Comparison of ENCODE assay signal across 9 cellular contexts in genomic region chr15:59501531-59502113, GRCh38.
DNase-seq lines count a peak whose midpoint lies in the region; ATAC-seq, FAIRE-seq and TF ChIP-seq lines count a peak whose summit lies in the region.
"Had no signal": no experiment of that assay in that cellular context is flagged by ENCODE, and none has a peak within 500 bp of the region (broad histone marks: within the 10 kb centered on the region; RNA-seq: fewer than 3 reads in every experiment).

No MANE protein-coding gene starts in this region.

- no peaks in the 10 kb centered on the region for H3K79me2 ChIP-seq in smooth muscle cell (ENCODE audit: low read depth)

- no peak overlapping the region for H3K4me3 Mint-ChIP-seq in CD8-positive, alpha-beta memory T cell
- H3K4me3 Mint-ChIP-seq: activated naive CD8-positive, alpha-beta T cell had no signal

- H3K27me3 ChIP-seq in smooth muscle cell (ENCODE audit: low read depth), result no peaks in the 10 kb centered on the region
- H3K27me3 ChIP-seq in CD8-positive, alpha-beta memory T cell (ENCODE audit: insufficient read depth, low read length, poor library complexity, severe bottlenecking), result no peaks in the 10 kb centered on the region

- no peak overlapping the region for H2AFZ ChIP-seq in smooth muscle cell (ENCODE audit: low read depth)

- no peaks in the 10 kb centered on the region for H4K20me1 ChIP-seq in smooth muscle cell (ENCODE audit: low read depth)

- no peaks in the 10 kb centered on the region for H3K9me3 ChIP-seq in smooth muscle cell (replicated peaks; ENCODE audit: low read depth)
- no peaks in the 10 kb centered on the region for H3K9me3 ChIP-seq in CD8-positive, alpha-beta memory T cell (ENCODE audit: low read length)

- no peaks in the 10 kb centered on the region for H3K36me3 Mint-ChIP-seq in CD8-positive, alpha-beta memory T cell
- H3K36me3 Mint-ChIP-seq: activated naive CD8-positive, alpha-beta T cell had no signal

- H3K4me1 Mint-ChIP-seq in CD8-positive, alpha-beta memory T cell, result no peaks in the 10 kb centered on the region

- no peak for FAIRE-seq in HTR-8/SVneo (lab: Jason Lieb, UNC)

- no peak overlapping the region for H3K27ac ChIP-seq in smooth muscle cell (ENCODE audit: low read depth)
- no peak overlapping the region for H3K27ac ChIP-seq in CD8-positive, alpha-beta memory T cell (ENCODE audit: low read depth, low read length)

- H3K27me3 Mint-ChIP-seq in CD8-positive, alpha-beta memory T cell, result peaks cover 0 to 13% of the 10 kb centered on the region in 2 donors
- H3K27me3 Mint-ChIP-seq: activated naive CD8-positive, alpha-beta T cell had no signal

- peak; percentile 1 for DNase-seq in NCI-H2029 treated with DMSO at 0.1 percent for 48 hours (lab: John Stamatoyannopoulos, UW)
- DNase-seq in NCI-H2029 (lab: John Stamatoyannopoulos, UW), result no peak
- DNase-seq in HTR-8/SVneo (ENCODE audit: insufficient read length, low spot score), result peak; percentile 49
- peak; percentile 51 for DNase-seq in SKM-1 treated with dmso at 0.1 percent for 144 hours (lab: John Stamatoyannopoulos, UW; ENCODE audit: unreplicated experiment)
- DNase-seq in foreskin fibroblast, result peak; percentile 16 to 57
- DNase-seq in smooth muscle cell (lab: John Stamatoyannopoulos, UW; ENCODE audit: unreplicated experiment), result no peak
- no peak for DNase-seq in CD8-positive, alpha-beta memory T cell

- H3F3A ChIP-seq in smooth muscle cell (ENCODE audit: low read depth), result no peaks in the 10 kb centered on the region

- H3K27ac Mint-ChIP-seq in CD8-positive, alpha-beta memory T cell, result peak overlapping the region in 1 of 8 donors; percentile 20
- H3K27ac Mint-ChIP-seq: activated naive CD8-positive, alpha-beta T cell had no signal

- no peak overlapping the region for H3K4me3 ChIP-seq in foreskin fibroblast (ENCODE audit: low read depth in 1 of 2, low read length in 2 of 2)
- no peak overlapping the region for H3K4me3 ChIP-seq in smooth muscle cell
- H3K4me3 ChIP-seq in CD8-positive, alpha-beta memory T cell (ENCODE audit: low read length), result no peak overlapping the region

- no peak for ATAC-seq in HG03460 (IDR thresholded peaks at IDR 0.05; ENCODE audit: unreplicated experiment)

- H3K36me3 ChIP-seq in smooth muscle cell (ENCODE audit: low read depth), result no peaks in the 10 kb centered on the region
- no peaks in the 10 kb centered on the region for H3K36me3 ChIP-seq in CD8-positive, alpha-beta memory T cell (ENCODE audit: insufficient read depth, low read length)

- H3K9me3 Mint-ChIP-seq in CD8-positive, alpha-beta memory T cell, result no peaks in the 10 kb centered on the region

- TF ChIP-seq CTCF in foreskin fibroblast (IDR thresholded peaks at IDR 0.05; ENCODE audit: low read depth, low read length), result peak; percentile 52
- TF ChIP-seq CTCF in smooth muscle cell (IDR thresholded peaks at IDR 0.05; ENCODE audit: borderline replicate concordance, insufficient read depth, poor library complexity, severe bottlenecking), result peak; percentile 52

- H3K9ac ChIP-seq in smooth muscle cell (ENCODE audit: low read depth), result no peak overlapping the region

- H3K4me2 ChIP-seq in smooth muscle cell, result no peak overlapping the region

- 28% methylated on average over 5 of the region's 5 CpGs for WGBS in smooth muscle cell (ENCODE audit: low lambda C conversion rate)

- CTCF ChIA-PET in CD8-positive, alpha-beta memory T cell (lab: Charles Lee), result no interaction called here

- POLR2A ChIA-PET in CD8-positive, alpha-beta memory T cell (lab: Charles Lee), result no interaction called here

- H3K4me1 ChIP-seq in smooth muscle cell (ENCODE audit: low read depth), result no peaks in the 10 kb centered on the region
- no peaks in the 10 kb centered on the region for H3K4me1 ChIP-seq in CD8-positive, alpha-beta memory T cell (ENCODE audit: insufficient read depth, low read length)

Comparison
In these comparisons a context has a peak if more than half of its experiments do, and no peak if none do; other contexts are left out.
1. DNase-seq: peak in NCI-H2029 treated with DMSO at 0.1 percent for 48 hours (single experiment), HTR-8/SVneo (single experiment), SKM-1 treated with dmso at 0.1 percent for 144 hours (single experiment) and foreskin fibroblast (2 of 2); none in NCI-H2029 (single experiment), smooth muscle cell (single experiment) and CD8-positive, alpha-beta memory T cell (0 of 5).